Comparison of ENCODE assay signal across 1 cellular context in the genomic region with DNA sequence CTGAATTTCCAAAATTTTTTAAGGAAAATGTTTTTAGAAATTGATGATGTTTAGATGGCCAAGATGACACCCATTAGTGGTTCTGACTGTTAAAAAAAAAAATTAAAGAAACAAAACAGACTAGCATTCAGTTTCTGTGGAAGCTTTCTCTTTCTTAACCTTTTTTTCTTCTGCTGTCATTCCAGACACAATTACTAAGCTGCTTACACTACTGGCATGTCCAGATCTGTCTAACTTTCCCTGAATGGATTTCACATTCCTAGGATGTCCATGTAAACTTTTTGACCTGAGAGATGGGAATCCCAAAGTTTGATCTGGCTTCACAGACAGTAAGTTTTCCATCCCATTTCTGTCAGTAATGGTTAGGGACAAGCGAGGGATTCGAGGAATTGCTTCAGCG.
TF ChIP-seq lines count a peak whose summit lies in the region.

No MANE protein-coding gene starts in this region.

TF ChIP-seq in H1, 55 proteins besides CTCF, POLR2A, EP300 and RAD21 (continued from another document):
- TF ChIP-seq EZH2 (IDR thresholded peaks at IDR 0.05; ENCODE audit: low read depth, low read length, severe bottlenecking) (no peak), TEAD4 (IDR thresholded peaks at IDR 0.05; ENCODE audit: low read depth, low read length) (no peak), BRCA1 (IDR thresholded peaks at IDR 0.05; ENCODE audit: low read depth, low read length) (no peak), FOSL1 (IDR thresholded peaks at IDR 0.05; ENCODE audit: insufficient read depth, low read depth, low read length) (no peak), ZNF274 (IDR thresholded peaks at IDR 0.05; ENCODE audit: borderline replicate concordance, extremely low read depth, low read length) (no peak), RFX5 (IDR thresholded peaks at IDR 0.05; ENCODE audit: borderline replicate concordance, low read depth, low read length) (no peak), YY1 (IDR thresholded peaks at IDR 0.05; ENCODE audit: low read depth, low read length) (no peak), KDM4A (IDR thresholded peaks at IDR 0.05; ENCODE audit: low read depth, low read length, severe bottlenecking) (no peak), KDM1A (IDR thresholded peaks at IDR 0.05; ENCODE audit: borderline replicate concordance, low read length) (no peak), SP4 (IDR thresholded peaks at IDR 0.05; ENCODE audit: low read length) (no peak)
- TF ChIP-seq, protein P1, sequence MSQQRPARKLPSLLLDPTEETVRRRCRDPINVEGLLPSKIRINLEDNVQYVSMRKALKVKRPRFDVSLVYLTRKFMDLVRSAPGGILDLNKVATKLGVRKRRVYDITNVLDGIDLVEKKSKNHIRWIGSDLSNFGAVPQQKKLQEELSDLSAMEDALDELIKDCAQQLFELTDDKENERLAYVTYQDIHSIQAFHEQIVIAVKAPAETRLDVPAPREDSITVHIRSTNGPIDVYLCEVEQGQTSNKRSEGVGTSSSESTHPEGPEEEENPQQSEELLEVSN (IDR thresholded peaks at IDR 0.05), result no peak
